ENCODE assay signal across 15 cellular contexts in genomic region chr11:72764503-72764902, GRCh38. TPM values are rescaled to one million over a fixed set of nuclear protein-coding genes. Genes with fewer than 3 reads are reported as not detected.
A peak's percentile ranks its signal among the peaks of the same experiment; 100 is the strongest.
DNase-seq lines count a peak whose midpoint lies in the region; ATAC-seq and TF ChIP-seq lines count a peak whose summit lies in the region.
"Had no signal": no experiment of that assay in that cellular context is flagged by ENCODE, and none has a peak within 500 bp of the region (broad histone marks: within the 10 kb centered on the region; RNA-seq: fewer than 3 reads in every experiment).

No MANE protein-coding gene starts in this region.

- no peaks in the 10 kb centered on the region for H3K36me3 ChIP-seq in HEK293 (ENCODE audit: control insufficient read depth in 2 of 2, insufficient read depth in 1 of 2, low read length in 2 of 2)
- H3K36me3 ChIP-seq in CD8-positive, alpha-beta memory T cell (ENCODE audit: insufficient read depth, low read length) = no peaks in the 10 kb centered on the region

- H3K4me3 ChIP-seq in HEK293 (ENCODE audit: low read depth, low read length) = no peak overlapping the region
- no peak overlapping the region for H3K4me3 ChIP-seq in CD8-positive, alpha-beta memory T cell (ENCODE audit: low read length)

- peak; percentile 92 for DNase-seq in NCI-H345 treated with DMSO at 0.1 percent for 48 hours (lab: John Stamatoyannopoulos, UW; ENCODE audit: unreplicated experiment)
- no peak for DNase-seq in CD8-positive, alpha-beta memory T cell
- DNase-seq: GDM1; KG1; NCI-H2227 treated with DMSO at 0.1 percent for 48 hours; stimulated activated CD4-positive, alpha-beta T cell treated with anti-CD3 and anti-CD28 coated beads, Interleukin-4, amount 100 ng/mL, for 24 hours; stimulated activated naive CD4-positive, alpha-beta T cell treated with Interleukin-2 at 50 U/mL for 16 hours had no signal

- POLR2A ChIA-PET in HEK293 (lab: Yijun Ruan, JAX) = no interaction called here
- POLR2A ChIA-PET in CD8-positive, alpha-beta memory T cell (lab: Charles Lee) = no interaction called here

- no peak overlapping the region for H3K4me3 Mint-ChIP-seq in stimulated activated memory B cell treated with anti-CD40 and anti-IgM and Interleukin-4, amounts not matched to agents 10 μg/mL and 1 μg/mL and 100 μg/mL, for 72 hours
- no peak overlapping the region for H3K4me3 Mint-ChIP-seq in CD8-positive, alpha-beta memory T cell
- H3K4me3 Mint-ChIP-seq: activated naive CD8-positive, alpha-beta T cell had no signal

- no peaks in the 10 kb centered on the region for H3K27me3 ChIP-seq in CD8-positive, alpha-beta memory T cell (ENCODE audit: insufficient read depth, low read length, poor library complexity, severe bottlenecking)

- ATAC-seq in esophagus mucosa = peak; percentile 27
- ATAC-seq in stimulated activated memory B cell treated with anti-CD40 and anti-IgM and Interleukin-4, amounts not matched to agents 10 μg/mL and 1 μg/mL and 100 μg/mL, for 72 hours = no peak
- no peak for ATAC-seq in GM21576 (IDR thresholded peaks at IDR 0.05; ENCODE audit: unreplicated experiment)
- no peak for ATAC-seq in HG02852 (IDR thresholded peaks at IDR 0.05; ENCODE audit: unreplicated experiment)
- no peak for ATAC-seq in GM18498 (IDR thresholded peaks at IDR 0.05; ENCODE audit: unreplicated experiment)
- ATAC-seq: Right ventricle myocardium inferior had no signal

- no peaks in the 10 kb centered on the region for H3K36me3 Mint-ChIP-seq in stimulated activated memory B cell treated with anti-CD40 and anti-IgM and Interleukin-4, amounts not matched to agents 10 μg/mL and 1 μg/mL and 100 μg/mL, for 72 hours
- H3K36me3 Mint-ChIP-seq in CD8-positive, alpha-beta memory T cell = peaks cover 0 to 1% (median 0%) of the 10 kb centered on the region in 3 donors
- H3K36me3 Mint-ChIP-seq: activated naive CD8-positive, alpha-beta T cell had no signal

- no peaks in the 10 kb centered on the region for H3K4me1 ChIP-seq in HEK293 (ENCODE audit: control insufficient read depth, insufficient read depth, low read length)
- no peaks in the 10 kb centered on the region for H3K4me1 ChIP-seq in CD8-positive, alpha-beta memory T cell (ENCODE audit: insufficient read depth, low read length)

- TF ChIP-seq CTCF in HEK293 (tag by site-specific recombination; IDR thresholded peaks at IDR 0.05) = no peak

- H3K27me3 Mint-ChIP-seq in stimulated activated memory B cell treated with anti-CD40 and anti-IgM and Interleukin-4, amounts not matched to agents 10 μg/mL and 1 μg/mL and 100 μg/mL, for 72 hours = no peaks in the 10 kb centered on the region
- H3K27me3 Mint-ChIP-seq in CD8-positive, alpha-beta memory T cell = peaks cover 0 to 5% of the 10 kb centered on the region in 2 donors
- H3K27me3 Mint-ChIP-seq: activated naive CD8-positive, alpha-beta T cell had no signal

- no peaks in the 10 kb centered on the region for H3K9me3 Mint-ChIP-seq in stimulated activated memory B cell treated with anti-CD40 and anti-IgM and Interleukin-4, amounts not matched to agents 10 μg/mL and 1 μg/mL and 100 μg/mL, for 72 hours
- no peaks in the 10 kb centered on the region for H3K9me3 Mint-ChIP-seq in CD8-positive, alpha-beta memory T cell

- no peaks in the 10 kb centered on the region for H3K9me3 ChIP-seq in HEK293 (ENCODE audit: control insufficient read depth, insufficient read depth, low read depth, low read length)
- H3K9me3 ChIP-seq in CD8-positive, alpha-beta memory T cell (ENCODE audit: low read length) = no peaks in the 10 kb centered on the region

- H3K27ac Mint-ChIP-seq in stimulated activated memory B cell treated with anti-CD40 and anti-IgM and Interleukin-4, amounts not matched to agents 10 μg/mL and 1 μg/mL and 100 μg/mL, for 72 hours = peak overlapping the region; percentile 60
- H3K27ac Mint-ChIP-seq in CD8-positive, alpha-beta memory T cell = no peak overlapping the region
- H3K27ac Mint-ChIP-seq: activated naive CD8-positive, alpha-beta T cell had no signal

- CTCF ChIA-PET in HEK293 (lab: Yijun Ruan, JAX) = interaction anchor here (0.6 to 0.7 kb wide), 2 partner anchors 16 to 30 kb away, joined by 3 to 4 read pairs; no protein-coding TSS in a partner anchor
- CTCF ChIA-PET in CD8-positive, alpha-beta memory T cell (lab: Charles Lee) = interaction anchor here (2.2 kb wide), 1 partner anchor 30 kb away, joined by 5 read pairs; the partner anchor contains the start of gene STARD10

- H3K4me1 Mint-ChIP-seq in stimulated activated memory B cell treated with anti-CD40 and anti-IgM and Interleukin-4, amounts not matched to agents 10 μg/mL and 1 μg/mL and 100 μg/mL, for 72 hours = peaks cover 36% of the 10 kb centered on the region
- peaks cover 7 to 15% (median 14%) of the 10 kb centered on the region in 3 donors for H3K4me1 Mint-ChIP-seq in CD8-positive, alpha-beta memory T cell

- no peak overlapping the region for H3K27ac ChIP-seq in HEK293 (ENCODE audit: extremely low read depth, low read depth, low read length)
- H3K27ac ChIP-seq in CD8-positive, alpha-beta memory T cell (ENCODE audit: low read depth, low read length) = no peak overlapping the region

TF ChIP-seq in HEK293, 187 proteins besides CTCF, POLR2A, EP300 and RAD21:
- TF ChIP-seq ZNF843 (tag by site-specific recombination; IDR thresholded peaks at IDR 0.05) = no peak
- peak; percentile 87 for TF ChIP-seq KLF1 (tag by site-specific recombination; IDR thresholded peaks at IDR 0.05)

RNA-seq across cellular contexts. Expression of gene ARAP1, which starts 12.3 kb away (rescaled TPM):
- 31.0 TPM for total RNA-seq in esophagus mucosa
- total RNA-seq in CD8-positive, alpha-beta memory T cell = 10 to 100 TPM; 61.2 to 64.0 TPM
- 39.8 TPM for polyA plus RNA-seq in CD8-positive, alpha-beta memory T cell

RNA-seq across cellular contexts. Expression of gene STARD10, which starts 29.3 kb away (rescaled TPM):
- total RNA-seq in esophagus mucosa = 68.8 TPM
- total RNA-seq in CD8-positive, alpha-beta memory T cell = 10 to 100 TPM; 13.8 to 15.9 TPM
- polyA plus RNA-seq in CD8-positive, alpha-beta memory T cell = 21.8 TPM

RNA-seq across cellular contexts. Expression of gene ATG16L2, which starts 49.7 kb away (rescaled TPM):
- 16.1 TPM for total RNA-seq in esophagus mucosa
- 10 to 100 TPM; 50.3 to 53.2 TPM for total RNA-seq in CD8-positive, alpha-beta memory T cell
- 18.8 TPM for polyA plus RNA-seq in CD8-positive, alpha-beta memory T cell
